9 cellular contexts compared by ENCODE assay signal in the genomic region with DNA sequence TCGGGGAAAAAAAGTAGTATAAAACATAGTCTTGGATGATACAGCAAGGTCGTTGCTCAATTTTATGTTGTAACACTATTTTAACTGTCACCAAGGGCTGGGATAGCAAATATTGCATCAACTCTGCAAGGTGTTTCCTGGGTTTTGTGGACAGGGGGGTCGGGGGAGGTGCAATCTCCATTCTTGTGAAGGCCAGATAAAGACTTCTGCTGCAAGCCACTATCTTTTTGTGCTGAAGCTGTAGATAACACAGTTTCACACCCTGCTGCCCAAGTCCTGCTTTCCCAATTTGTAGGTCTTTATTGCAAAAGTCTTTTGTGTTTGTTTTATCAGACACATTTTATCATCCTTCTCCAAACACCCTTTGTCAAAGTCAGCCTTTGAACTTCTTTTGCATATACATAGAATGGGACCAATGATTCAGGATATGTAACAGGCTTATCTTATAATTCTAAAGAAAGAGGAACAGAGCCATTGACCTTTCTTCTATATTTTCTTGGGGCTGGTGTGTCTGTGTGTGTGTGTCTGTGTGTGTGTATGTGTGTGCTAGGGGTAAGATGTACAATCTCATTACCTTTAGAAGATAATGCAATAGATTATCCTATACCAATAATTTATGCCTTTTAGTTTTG.
DNase-seq lines count a peak whose midpoint lies in the region; ATAC-seq and TF ChIP-seq lines count a peak whose summit lies in the region.
"Had no signal": no experiment of that assay in that cellular context is flagged by ENCODE, and none has a peak within 500 bp of the region (broad histone marks: within the 10 kb centered on the region; RNA-seq: fewer than 3 reads in every experiment).

No MANE protein-coding gene starts in this region.

- H3K4me2 ChIP-seq in DND-41 (ENCODE audit: insufficient read depth, low read length), result peak overlapping the region; percentile 18

- H3K27me3 ChIP-seq in DND-41 (ENCODE audit: insufficient read depth, low read length, poor library complexity), result no peaks in the 10 kb centered on the region
- H3K27me3 ChIP-seq: SJSA1 had no signal

- H2AFZ ChIP-seq in DND-41 (ENCODE audit: low read depth, low read length), result no peak overlapping the region

- peaks cover 83 to 86% of the 10 kb centered on the region in 2 donors for H3K4me1 Mint-ChIP-seq in natural killer cell

- H3K27ac ChIP-seq in DND-41 (ENCODE audit: low read length), result peak overlapping the region; percentile 77
- H3K27ac ChIP-seq: SJSA1 had no signal

- H3K4me3 Mint-ChIP-seq in natural killer cell, result peak overlapping the region; percentile 4

- H3K27me3 Mint-ChIP-seq in natural killer cell (ENCODE audit: low read depth in 2 of 2), result no peaks in the 10 kb centered on the region

- H3K4me3 ChIP-seq in DND-41 (ENCODE audit: low read depth in 1 of 2, low read length in 2 of 2) (no peak overlapping the region), NB4 (ENCODE audit: low read depth, low read length) (peak overlapping the region; percentile 9), cardiac fibroblast (replicated peaks in 1 of 2; ENCODE audit: low read depth in 2 of 2, low read length in 2 of 2) (no peak overlapping the region)
- H3K4me3 ChIP-seq: SJSA1 had no signal

- no peaks in the 10 kb centered on the region for H3K36me3 Mint-ChIP-seq in natural killer cell

- H3K27ac Mint-ChIP-seq in natural killer cell, result peak overlapping the region in 1 of 2 donors; percentile 44

- H3K9me3 Mint-ChIP-seq in natural killer cell, result no peaks in the 10 kb centered on the region

- peaks cover 40% of the 10 kb centered on the region for H3K36me3 ChIP-seq in DND-41 (ENCODE audit: insufficient read depth, low read length)
- H3K36me3 ChIP-seq: SJSA1 had no signal

- DNase-seq in DND-41, result peak; percentile 76
- peak; percentile 99 for DNase-seq in NB4 (ENCODE audit: low read depth)
- DNase-seq in cardiac fibroblast (ENCODE audit: low read depth in 2 of 2), result peak; percentile 70 to 71
- DNase-seq in natural killer cell, result no peak
- DNase-seq in iPS-NIHi11 (ENCODE audit: low spot score), result no peak

- H4K20me1 ChIP-seq in DND-41 (ENCODE audit: insufficient read depth, low read length), result peaks cover 43% of the 10 kb centered on the region

- TF ChIP-seq CTCF in DND-41 (IDR thresholded peaks at IDR 0.05; ENCODE audit: borderline replicate concordance, extremely low read depth, low read length, poor library complexity, severe bottlenecking), result no peak
- TF ChIP-seq CTCF in NB4 (IDR thresholded peaks at IDR 0.05; ENCODE audit: low read depth, low read length), result no peak
- no peak for TF ChIP-seq CTCF in cardiac fibroblast (IDR thresholded peaks at IDR 0.05; ENCODE audit: low read depth, low read length)
- TF ChIP-seq CTCF in natural killer cell (IDR thresholded peaks at IDR 0.05), result no peak

- no peaks in the 10 kb centered on the region for H3K9me3 ChIP-seq in DND-41 (ENCODE audit: insufficient read depth, low read length, severe bottlenecking)
- H3K9me3 ChIP-seq: SJSA1 had no signal

- H3K9ac ChIP-seq in DND-41 (ENCODE audit: low read depth, low read length), result peak overlapping the region; percentile 32; the same call in 1 of the 2 replicates

- ATAC-seq in DND-41 (ENCODE audit: insufficient read depth, low read depth) (peak; percentile 82), natural killer cell (peak in 2 of 3 donors; percentile 55 to 81), GM19023 (IDR thresholded peaks at IDR 0.05; ENCODE audit: unreplicated experiment) (no peak), HG02798 (IDR thresholded peaks at IDR 0.05; ENCODE audit: poor library complexity, unreplicated experiment) (no peak), GM21619 (IDR thresholded peaks at IDR 0.05; ENCODE audit: unreplicated experiment) (no peak)

- intact Hi-C loops in natural killer cell (cut with micrococcal nuclease), result no loop called here

- peaks cover 99% of the 10 kb centered on the region for H3K79me2 ChIP-seq in DND-41 (ENCODE audit: insufficient read depth, low read length)

- peaks cover 56% of the 10 kb centered on the region for H3K4me1 ChIP-seq in DND-41 (ENCODE audit: insufficient read depth, low read length)

- no peak for TF ChIP-seq POLR2A in NB4 (IDR thresholded peaks at IDR 0.05; ENCODE audit: extremely low read depth, insufficient read length)

Comparison
In these comparisons a context has a peak if more than half of its experiments do, and no peak if none do; other contexts are left out.
1. ATAC-seq: peak in DND-41 (single experiment) and natural killer cell (2 of 3); none in GM19023 (single experiment), HG02798 (single experiment) and GM21619 (single experiment).
2. DNase-seq: peak in DND-41 (single experiment), NB4 (single experiment) and cardiac fibroblast (2 of 2); none in natural killer cell (single experiment) and iPS-NIHi11 (single experiment).